In genomic region chr4:55321707-55322264, GRCh38 we compare ENCODE assay signal across 2 cellular contexts.
TF ChIP-seq lines count a peak whose summit lies in the region.

No MANE protein-coding gene starts in this region.

TF ChIP-seq in WTC11, 78 proteins besides CTCF, POLR2A, EP300 and RAD21:
- TF ChIP-seq SMAD4 (CRISPR knock-in tag; IDR thresholded peaks at IDR 0.05) (no peak), FOXK1 (CRISPR knock-in tag; IDR thresholded peaks at IDR 0.05) (no peak), HMGA2 (CRISPR knock-in tag; IDR thresholded peaks at IDR 0.05) (0 out of 2 replicates have a peak, but pooled peaks have one; percentile 33), CDX4 (CRISPR knock-in tag; IDR thresholded peaks at IDR 0.05; ENCODE audit: borderline replicate concordance) (no peak), KAT7 (CRISPR knock-in tag; IDR thresholded peaks at IDR 0.05; ENCODE audit: borderline replicate concordance) (no peak), JAZF1 (CRISPR knock-in tag; IDR thresholded peaks at IDR 0.05) (no peak)

TF ChIP-seq in H1, 55 proteins besides CTCF, POLR2A, EP300 and RAD21:
- TF ChIP-seq EGR1 (IDR thresholded peaks at IDR 0.05; ENCODE audit: borderline replicate concordance, low read depth, low read length) (no peak), CREB1 (IDR thresholded peaks at IDR 0.05) (peak; percentile 55; the same call in 1 of the 2 replicates)
TF ChIP-seq in H1: peak in this region for 1.
